ENCODE assay signal across 8 cellular contexts in the genomic region with DNA sequence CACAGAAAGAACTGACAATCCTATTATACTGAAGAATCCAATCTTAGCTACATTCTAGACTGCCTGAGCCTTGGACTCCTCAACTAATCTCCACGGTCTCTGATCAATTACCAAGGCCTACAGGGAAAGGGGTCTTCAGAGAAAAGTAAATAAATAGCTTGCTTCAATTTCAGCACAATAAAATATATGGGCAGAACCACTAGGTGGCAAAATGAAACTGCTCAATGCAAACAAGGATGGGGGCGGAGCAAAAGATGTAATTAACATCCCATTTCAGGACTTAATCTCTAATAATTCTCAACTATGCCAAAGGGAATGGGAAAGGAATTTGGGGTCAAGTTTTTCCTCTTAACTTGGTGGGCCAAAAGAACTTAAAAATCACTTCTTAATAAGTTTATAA.
DNase-seq lines count a peak whose midpoint lies in the region; ATAC-seq lines count a peak whose summit lies in the region.

No MANE protein-coding gene starts in this region.

- no peak for ATAC-seq in esophagus mucosa
- no peak for ATAC-seq in GM18868 (IDR thresholded peaks at IDR 0.05; ENCODE audit: unreplicated experiment)

- peak; percentile 29 for DNase-seq in stimulated activated CD4-positive, alpha-beta T cell treated with anti-CD3 and anti-CD28 coated beads, Interleukin-4, amount 100 ng/mL, for 24 hours
- DNase-seq in stimulated activated CD4-positive, alpha-beta T cell treated with anti-CD3 and anti-CD28 coated beads, Interleukin-2, amount 100 ng/mL, for 48 hours: no peak
- DNase-seq in NCI-H1694 (lab: John Stamatoyannopoulos, UW) (peak; percentile 11), amniotic stem cell (lab: John Stamatoyannopoulos, UW) (peak; percentile 1), kidney glomerular epithelial cell (lab: John Stamatoyannopoulos, UW) (peak; percentile 14)
- no peak for DNase-seq in stimulated activated CD4-positive, alpha-beta T cell treated with anti-CD3 and anti-CD28 coated beads, Interleukin-1b, Interleukin-23, amount 100 ng/mL, for 48 hours

Comparison
In these comparisons a context has a peak if more than half of its experiments do, and no peak if none do; other contexts are left out.
1. DNase-seq: peak in stimulated activated CD4-positive, alpha-beta T cell treated with anti-CD3 and anti-CD28 coated beads, Interleukin-4, amount 100 ng/mL, for 24 hours (single experiment), NCI-H1694 (single experiment), amniotic stem cell (single experiment) and kidney glomerular epithelial cell (single experiment); none in stimulated activated CD4-positive, alpha-beta T cell treated with anti-CD3 and anti-CD28 coated beads, Interleukin-2, amount 100 ng/mL, for 48 hours (0 of 2) and stimulated activated CD4-positive, alpha-beta T cell treated with anti-CD3 and anti-CD28 coated beads, Interleukin-1b, Interleukin-23, amount 100 ng/mL, for 48 hours (single experiment).